Comparison of ENCODE assay signal across 9 cellular contexts in genomic region chr18:21191596-21192307, GRCh38. TPM values are rescaled to one million over a fixed set of nuclear protein-coding genes. Genes with fewer than 3 reads are reported as not detected.
DNase-seq lines count a peak whose midpoint lies in the region; ATAC-seq, FAIRE-seq and TF ChIP-seq lines count a peak whose summit lies in the region.
"Had no signal": no experiment of that assay in that cellular context is flagged by ENCODE, and none has a peak within 500 bp of the region (broad histone marks: within the 10 kb centered on the region; RNA-seq: fewer than 3 reads in every experiment).

No MANE protein-coding gene starts in this region.

- RAD21 ChIA-PET in HCT116 (lab: Charles Lee; ENCODE audit: low non-redundant PET in 1 of 2, low total read pairs in 2 of 2, uncharacterized antibody in 2 of 2, unreplicated experiment in 2 of 2) = no interaction called here

- H3K36me3 Mint-ChIP-seq in Calu3 (ENCODE audit: insufficient read depth, unreplicated experiment) = no peaks in the 10 kb centered on the region
- H3K36me3 Mint-ChIP-seq in immature natural killer cell = no peaks in the 10 kb centered on the region
- H3K36me3 Mint-ChIP-seq: T-cell had no signal

- H3K27ac ChIP-seq in HCT116 (ENCODE audit: low read depth, low read length) = no peak overlapping the region
- no peak overlapping the region for H3K27ac ChIP-seq in thyroid gland
- H3K27ac ChIP-seq in effector memory CD4-positive, alpha-beta T cell (ENCODE audit: insufficient read depth, low read length, poor library complexity, severe bottlenecking) = no peak overlapping the region

- H3K9me3 ChIP-seq in HCT116 (ENCODE audit: control insufficient read depth in 1 of 2, insufficient read depth in 1 of 2, low read depth in 1 of 2, low read length in 2 of 2) (no peaks in the 10 kb centered on the region), thyroid gland (no peaks in the 10 kb centered on the region)
- no peaks in the 10 kb centered on the region for H3K9me3 ChIP-seq in effector memory CD4-positive, alpha-beta T cell (ENCODE audit: control insufficient read depth, low read length)

- H3K4me3 Mint-ChIP-seq in Calu3 (ENCODE audit: low read depth, unreplicated experiment) (no peak overlapping the region), immature natural killer cell (no peak overlapping the region)
- H3K4me3 Mint-ChIP-seq: T-cell had no signal

- H3K4me1 Mint-ChIP-seq in Calu3 (ENCODE audit: low read depth, unreplicated experiment) (peaks cover 11% of the 10 kb centered on the region), immature natural killer cell (no peaks in the 10 kb centered on the region)
- H3K4me1 Mint-ChIP-seq: T-cell had no signal

- peak; percentile 71 for TF ChIP-seq RAD21 in HCT116 (IDR thresholded peaks at IDR 0.05; ENCODE audit: low read depth)

- no peaks in the 10 kb centered on the region for H3K9me2 ChIP-seq in HCT116 (ENCODE audit: insufficient read depth)

- CTCF ChIA-PET in Calu3 (lab: Charles Lee) = interaction anchor here (0.7 to 1.7 kb wide), 7 partner anchors 12 to 259 kb away, joined by 3 to 4 read pairs (median 3); no protein-coding TSS in a partner anchor
- CTCF ChIA-PET in HCT116 (lab: Charles Lee) = interaction anchor here (0.6 to 2.9 kb wide), 14 partner anchors 11 to 1004 kb away, joined by 3 to 32 read pairs (median 3); partner anchors contain the start of genes ESCO1 and ROCK1

- H3K4me2 ChIP-seq in HCT116 (ENCODE audit: low read length) = no peak overlapping the region

- intact Hi-C loops in Calu3 (cut with micrococcal nuclease; ENCODE audit: unreplicated experiment) = loop anchor here (5.0 kb wide), 2 partner anchors 79 to 219 kb away; partner anchors contain the start of gene ROCK1
- intact Hi-C loops in HCT116 (cut with micrococcal nuclease) = loop anchor here (5.0 to 10.0 kb wide), 2 partner anchors 661 to 1373 kb away; no protein-coding TSS in a partner anchor
- intact Hi-C loops in thyroid gland (cut with DNase I) = no loop called here

- H3K79me2 ChIP-seq in HCT116 (ENCODE audit: insufficient read depth, low read length) = no peaks in the 10 kb centered on the region

- POLR2A ChIA-PET in HCT116 (lab: Charles Lee) = no interaction called here

- H4K20me1 ChIP-seq in HCT116 (ENCODE audit: insufficient read depth) = no peaks in the 10 kb centered on the region

- no peak overlapping the region for H3K27ac Mint-ChIP-seq in Calu3 (ENCODE audit: unreplicated experiment)
- no peak overlapping the region for H3K27ac Mint-ChIP-seq in immature natural killer cell
- H3K27ac Mint-ChIP-seq: T-cell had no signal

- H3K36me3 ChIP-seq in HCT116 (ENCODE audit: control insufficient read depth in 1 of 2, insufficient read depth in 2 of 2, low read length in 2 of 2) (no peaks in the 10 kb centered on the region), bronchial epithelial cell (ENCODE audit: control insufficient read depth, insufficient read depth, low read length) (no peaks in the 10 kb centered on the region), thyroid gland (no peaks in the 10 kb centered on the region)
- no peaks in the 10 kb centered on the region for H3K36me3 ChIP-seq in effector memory CD4-positive, alpha-beta T cell (ENCODE audit: control insufficient read depth, insufficient read depth, low read length)

- peaks cover 0 to 16% of the 10 kb centered on the region in 2 experiments; a peak in 2 of 4 replicates for H3K4me1 ChIP-seq in HCT116 (ENCODE audit: control insufficient read depth in 1 of 2, insufficient read depth in 2 of 2, low read length in 2 of 2)
- H3K4me1 ChIP-seq in thyroid gland = no peaks in the 10 kb centered on the region
- no peaks in the 10 kb centered on the region for H3K4me1 ChIP-seq in effector memory CD4-positive, alpha-beta T cell (ENCODE audit: control insufficient read depth, insufficient read depth, low read length, poor library complexity, severe bottlenecking)

- FAIRE-seq in bronchial epithelial cell (lab: Jason Lieb, UNC) = no peak

- H3K27me3 ChIP-seq in HCT116 (ENCODE audit: insufficient read depth, low read length) = no peaks in the 10 kb centered on the region
- H3K27me3 ChIP-seq in bronchial epithelial cell (ENCODE audit: control insufficient read depth, insufficient read depth, low read length) = no peaks in the 10 kb centered on the region
- no peaks in the 10 kb centered on the region for H3K27me3 ChIP-seq in thyroid gland
- peaks cover 3% of the 10 kb centered on the region for H3K27me3 ChIP-seq in effector memory CD4-positive, alpha-beta T cell (replicated peaks; ENCODE audit: control insufficient read depth, insufficient read depth, low read length, poor library complexity, severe bottlenecking)

- H3K9me3 Mint-ChIP-seq in Calu3 (ENCODE audit: low read depth, unreplicated experiment) (no peaks in the 10 kb centered on the region), immature natural killer cell (no peaks in the 10 kb centered on the region)
- H3K9me3 Mint-ChIP-seq: T-cell had no signal

- DNase-seq in Calu3 (peak; percentile 68), HCT116 (ENCODE audit: low read depth, low spot score) (peak; percentile 57), NCI-H82 treated with DMSO at 0.1 percent for 48 hours (lab: John Stamatoyannopoulos, UW; ENCODE audit: unreplicated experiment) (peak; percentile 58), bronchial epithelial cell (ENCODE audit: low read depth) (peak; percentile 55), kidney tubule cell (ENCODE audit: low spot score) (peak; percentile 58), thyroid gland (peak; percentile 58 to 64), immature natural killer cell (no peak)
- no peak for DNase-seq in effector memory CD4-positive, alpha-beta T cell

- peak; percentile 81 for TF ChIP-seq CTCF in Calu3 (IDR thresholded peaks at IDR 0.05; ENCODE audit: unreplicated experiment)
- TF ChIP-seq CTCF in HCT116 (IDR thresholded peaks at IDR 0.05 in 2 of 3, conservative IDR thresholded peaks at IDR 0.05 in 1 of 3; ENCODE audit: borderline replicate concordance in 1 of 3, insufficient read depth in 1 of 3, low read depth in 2 of 3, low read length in 2 of 3) = peak; percentile 72 to 91 (median 77)
- TF ChIP-seq CTCF in bronchial epithelial cell (IDR thresholded peaks at IDR 0.05; ENCODE audit: insufficient read depth, low read length, severe bottlenecking) = peak; percentile 92
- peak in 5 of 6 experiments; percentile 12 to 56 (median 40) for TF ChIP-seq CTCF in thyroid gland (IDR thresholded peaks at IDR 0.05)

- WGBS in thyroid gland, 2 donors = 45 to 52% methylated on average over 7 of the region's 7 CpGs

- H3K27me3 Mint-ChIP-seq in Calu3 (ENCODE audit: unreplicated experiment) = no peaks in the 10 kb centered on the region
- peaks cover 0 to 4% (median 2%) of the 10 kb centered on the region in 3 donors for H3K27me3 Mint-ChIP-seq in immature natural killer cell (ENCODE audit: low read depth in 3 of 3)

- TF ChIP-seq POLR2A in HCT116 (IDR thresholded peaks at IDR 0.05; ENCODE audit: borderline replicate concordance, extremely low read depth, insufficient read depth, insufficient read length) (no peak), thyroid gland (IDR thresholded peaks at IDR 0.05) (no peak)

- ATAC-seq in HCT116 = peak; percentile 92

- BruUV-seq in Calu3 (replicated peaks; lab: Mats Ljungman, UMichigan) (no TSS peak), HCT116 (replicated peaks; lab: Mats Ljungman, UMichigan) (no TSS peak)

- no peak overlapping the region for H3K9ac ChIP-seq in HCT116 (ENCODE audit: low read length)

- H3K4me3 ChIP-seq in HCT116 (replicated peaks in 1 of 2; ENCODE audit: low read depth in 1 of 2, low read length in 2 of 2) = no peak overlapping the region
- no peak overlapping the region for H3K4me3 ChIP-seq in bronchial epithelial cell (ENCODE audit: low read depth, low read length)
- H3K4me3 ChIP-seq in thyroid gland (replicated peaks in 1 of 3) = no peak overlapping the region
- no peak overlapping the region for H3K4me3 ChIP-seq in effector memory CD4-positive, alpha-beta T cell (ENCODE audit: insufficient read depth, low read depth, low read length, poor library complexity, severe bottlenecking)

- H2AFZ ChIP-seq in HCT116 (ENCODE audit: low read depth, low read length, poor library complexity, severe bottlenecking) = peak overlapping the region; percentile 75

TF ChIP-seq in HCT116, 20 proteins besides CTCF, POLR2A, EP300 and RAD21 (continues in another document):
- TF ChIP-seq ZBTB33 (IDR thresholded peaks at IDR 0.05; ENCODE audit: extremely low read depth, insufficient replicate concordance, low read length) (no peak), ZFX (IDR thresholded peaks at IDR 0.05) (no peak), TCF7L2 (IDR thresholded peaks at IDR 0.05; ENCODE audit: borderline replicate concordance, extremely low read depth, insufficient read depth, insufficient read length) (no peak), CEBPB (IDR thresholded peaks at IDR 0.05; ENCODE audit: low read depth) (no peak), POLR2AphosphoS5 (IDR thresholded peaks at IDR 0.05; ENCODE audit: low read depth, low read length) (no peak)
- TF ChIP-seq, protein P1, sequence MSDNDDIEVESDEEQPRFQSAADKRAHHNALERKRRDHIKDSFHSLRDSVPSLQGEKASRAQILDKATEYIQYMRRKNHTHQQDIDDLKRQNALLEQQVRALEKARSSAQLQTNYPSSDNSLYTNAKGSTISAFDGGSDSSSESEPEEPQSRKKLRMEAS (IDR thresholded peaks at IDR 0.05) = no peak

RNA-seq across cellular contexts. Expression of gene GREB1L, which starts 50.3 kb away (rescaled TPM):
- total RNA-seq in Calu3 (2022) (3.8 and 4.5 TPM in 2 replicates), HCT116 (2021; ENCODE audit: unreplicated experiment) (12.2 TPM), bronchial epithelial cell (0.79 and 0.90 TPM in 2 replicates), thyroid gland (10 to 100 TPM; 25.0 to 43.5 (median 31.8) TPM)
- 4.1 and 6.0 TPM in 2 replicates for polyA plus RNA-seq in HCT116 (2012)
- polyA plus RNA-seq in immature natural killer cell = under 1 TPM in 1 of 3 donors, not detected in 2; 0.21 TPM

Comparison
In these comparisons a context has a peak if more than half of its experiments do, and no peak if none do; other contexts are left out.
1. DNase-seq: peak in Calu3 (single experiment), HCT116 (single experiment), NCI-H82 treated with DMSO at 0.1 percent for 48 hours (single experiment), bronchial epithelial cell (single experiment), kidney tubule cell (single experiment) and thyroid gland (2 of 2); none in immature natural killer cell (0 of 3) and effector memory CD4-positive, alpha-beta T cell (0 of 3).
2. CTCF ChIP-seq: peak in every context shown above with its lines; median percentile 92 in bronchial epithelial cell; 81 in Calu3; 77 in HCT116; 40 in thyroid gland.